Comparison of ENCODE assay signal across 8 cellular contexts in genomic region chr12:10213168-10214130, GRCh38. TPM values are rescaled to one million over a fixed set of nuclear protein-coding genes. Genes with fewer than 3 reads are reported as not detected.
DNase-seq lines count a peak whose midpoint lies in the region; ATAC-seq, FAIRE-seq and TF ChIP-seq lines count a peak whose summit lies in the region.

No MANE protein-coding gene starts in this region.

- FAIRE-seq in GM12891 (lab: Jason Lieb, UNC), result peak; percentile 57

- peak; percentile 49 for DNase-seq in GM12891 (ENCODE audit: insufficient read length, low spot score)
- peak; percentile 64 for DNase-seq in NCI-H748 (lab: John Stamatoyannopoulos, UW; ENCODE audit: unreplicated experiment)
- DNase-seq in activated CD8-positive, alpha-beta T cell treated with anti-CD3 and anti-CD28 coated beads, Interleukin-2, amount 10 ng/mL, durations not matched to agents 7 days and 5 days, result peak; percentile 85
- DNase-seq in effector CD4-positive, alpha-beta T cell, result peak; percentile 73
- DNase-seq in lung microvascular endothelial cell (ENCODE audit: low read depth in 2 of 2), result peak; percentile 72 to 82
- peak; percentile 35 to 46 (median 35) for DNase-seq in stimulated activated CD4-positive, alpha-beta T cell treated with anti-CD3 and anti-CD28 coated beads, TNF-alpha, amount 100 ng/mL, for 1 hour (ENCODE audit: low read depth in 3 of 3, low spot score in 1 of 3)
- no peak for DNase-seq in NCI-H128 (lab: John Stamatoyannopoulos, UW; ENCODE audit: unreplicated experiment)

- peak; percentile 63; the same call in 1 of the 2 replicates for TF ChIP-seq POLR2A in GM12891 (IDR thresholded peaks at IDR 0.05; ENCODE audit: low read depth, low read length)

- H3K4me1 Mint-ChIP-seq in activated CD8-positive, alpha-beta T cell treated with anti-CD3 and anti-CD28 coated beads, Interleukin-2, amount 10 ng/mL, durations not matched to agents 7 days and 5 days (ENCODE audit: low read depth), result peaks cover 32% of the 10 kb centered on the region

- peak; percentile 69 for ATAC-seq in HG02759 (IDR thresholded peaks at IDR 0.05; ENCODE audit: unreplicated experiment)
- ATAC-seq in activated CD8-positive, alpha-beta T cell treated with anti-CD3 and anti-CD28 coated beads, Interleukin-2, amount 10 ng/mL, durations not matched to agents 7 days and 5 days, result peak; percentile 71

- POLR2A ChIA-PET in activated CD8-positive, alpha-beta T cell treated with anti-CD3 and anti-CD28 coated beads, Interleukin-2, amount 10 ng/mL, durations not matched to agents 7 days and 5 days (lab: Charles Lee), result interaction anchor here (0.9 to 1.7 kb wide), 7 partner anchors 11 to 400 kb away, joined by 3 to 5 read pairs (median 3); partner anchors contain the start of gene CLEC2B

- CTCF ChIA-PET in activated CD8-positive, alpha-beta T cell treated with anti-CD3 and anti-CD28 coated beads, Interleukin-2, amount 10 ng/mL, durations not matched to agents 7 days and 5 days (lab: Charles Lee), result interaction anchor here (1.0 to 3.2 kb wide), 7 partner anchors 23 to 537 kb away, joined by 3 to 12 read pairs (median 3); no protein-coding TSS in a partner anchor

- peak overlapping the region; percentile 94 for H3K27ac Mint-ChIP-seq in activated CD8-positive, alpha-beta T cell treated with anti-CD3 and anti-CD28 coated beads, Interleukin-2, amount 10 ng/mL, durations not matched to agents 7 days and 5 days

- no peaks in the 10 kb centered on the region for H3K27me3 Mint-ChIP-seq in activated CD8-positive, alpha-beta T cell treated with anti-CD3 and anti-CD28 coated beads, Interleukin-2, amount 10 ng/mL, durations not matched to agents 7 days and 5 days (ENCODE audit: low read depth)

- peak overlapping the region; percentile 92 for H3K4me3 Mint-ChIP-seq in activated CD8-positive, alpha-beta T cell treated with anti-CD3 and anti-CD28 coated beads, Interleukin-2, amount 10 ng/mL, durations not matched to agents 7 days and 5 days

- H3K36me3 Mint-ChIP-seq in activated CD8-positive, alpha-beta T cell treated with anti-CD3 and anti-CD28 coated beads, Interleukin-2, amount 10 ng/mL, durations not matched to agents 7 days and 5 days (ENCODE audit: low read depth), result peaks cover 10% of the 10 kb centered on the region

- H3K9me3 Mint-ChIP-seq in activated CD8-positive, alpha-beta T cell treated with anti-CD3 and anti-CD28 coated beads, Interleukin-2, amount 10 ng/mL, durations not matched to agents 7 days and 5 days (ENCODE audit: insufficient read depth), result no peaks in the 10 kb centered on the region

TF ChIP-seq in GM12891, 5 proteins besides CTCF, POLR2A, EP300 and RAD21:
- no peak for TF ChIP-seq POU2F2 (IDR thresholded peaks at IDR 0.05; ENCODE audit: low read depth, low read length)
- TF ChIP-seq TAF1 (IDR thresholded peaks at IDR 0.05; ENCODE audit: low read depth, low read length), result 0 out of 2 replicates have a peak, but pooled peaks have one; percentile 36
- TF ChIP-seq SPI1 (IDR thresholded peaks at IDR 0.05; ENCODE audit: low read depth, low read length), result no peak
- peak; percentile 66; the same call in 1 of the 2 replicates for TF ChIP-seq POLR2AphosphoS5 (IDR thresholded peaks at IDR 0.05; ENCODE audit: low read depth, low read length)
- no peak for TF ChIP-seq PAX5 (IDR thresholded peaks at IDR 0.05; ENCODE audit: insufficient read depth, low read length, severe bottlenecking)

RNA-seq across cellular contexts. Expression of gene GABARAPL1, which starts 0.8 kb away (rescaled TPM):
- polyA plus RNA-seq in GM12891 (2012; ENCODE audit: low read depth, missing spikeins), result 10.8 TPM
- 10 to 100 TPM; 15.1 to 17.0 TPM for total RNA-seq in activated CD8-positive, alpha-beta T cell treated with anti-CD3 and anti-CD28 coated beads, Interleukin-2, amount 10 ng/mL, durations not matched to agents 7 days and 5 days
- 72.4 and 159 TPM in 2 replicates for total RNA-seq in lung microvascular endothelial cell

RNA-seq across cellular contexts. Expression of gene TMEM52B, which starts 34.6 kb away (rescaled TPM):
- not detected for polyA plus RNA-seq in GM12891 (2012; ENCODE audit: low read depth, missing spikeins)
- not detected for total RNA-seq in activated CD8-positive, alpha-beta T cell treated with anti-CD3 and anti-CD28 coated beads, Interleukin-2, amount 10 ng/mL, durations not matched to agents 7 days and 5 days
- total RNA-seq in lung microvascular endothelial cell, result not detected in 2 replicates

RNA-seq across cellular contexts. Expression of gene OLR1, which starts 41.5 kb away (rescaled TPM):
- polyA plus RNA-seq in GM12891 (2012; ENCODE audit: low read depth, missing spikeins), result not detected
- not detected for total RNA-seq in activated CD8-positive, alpha-beta T cell treated with anti-CD3 and anti-CD28 coated beads, Interleukin-2, amount 10 ng/mL, durations not matched to agents 7 days and 5 days
- total RNA-seq in lung microvascular endothelial cell, result not detected in 2 replicates
